1 cellular context compared by ENCODE assay signal in the genomic region with DNA sequence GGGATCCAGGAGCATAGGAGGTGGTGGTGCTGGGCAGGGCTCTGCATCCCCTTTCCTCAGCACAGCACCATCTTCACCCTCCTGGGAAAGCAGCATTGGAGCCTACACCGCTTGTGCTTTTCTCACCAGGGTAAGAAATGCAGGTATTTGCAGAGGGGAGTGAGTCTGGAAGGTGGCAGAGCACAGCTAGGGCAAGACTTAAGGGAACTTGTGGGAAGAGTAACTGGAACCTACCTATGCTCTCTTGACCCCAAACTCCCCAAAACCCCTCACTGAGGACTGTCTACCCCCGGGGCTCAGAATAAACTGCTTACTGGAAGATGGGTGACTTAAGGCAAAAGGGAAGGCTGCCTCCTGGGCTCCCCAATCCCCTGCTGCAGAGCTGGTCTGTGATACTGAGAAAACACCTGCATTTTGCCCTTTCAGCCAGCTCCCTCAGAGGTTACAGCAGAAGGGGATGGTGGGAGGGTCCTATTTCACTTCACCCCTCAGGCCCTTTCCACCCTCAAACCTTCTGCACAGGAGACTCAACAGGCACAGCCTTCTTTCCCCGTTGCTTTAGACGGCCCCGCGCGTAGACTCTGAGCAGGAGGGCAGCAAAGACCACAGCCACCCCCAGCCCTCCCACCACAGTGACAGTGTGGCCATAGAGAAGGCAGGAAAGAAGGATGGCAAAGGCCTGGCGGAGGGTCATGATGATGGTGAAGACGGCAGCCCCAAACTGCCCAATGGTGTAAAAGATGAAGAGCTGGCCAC.
TF ChIP-seq lines count a peak whose summit lies in the region.

No MANE protein-coding gene starts in this region.

TF ChIP-seq in GM23338, 12 proteins besides CTCF, POLR2A, EP300 and RAD21:
- TF ChIP-seq POLR2AphosphoS5 (IDR thresholded peaks at IDR 0.05; ENCODE audit: low read depth) (peak; percentile 51), ZNF114 (CRISPR knock-in tag; IDR thresholded peaks at IDR 0.05) (no peak), EZH2 (IDR thresholded peaks at IDR 0.05; ENCODE audit: low read depth, unreplicated experiment) (no peak)
- TF ChIP-seq, protein P1, sequence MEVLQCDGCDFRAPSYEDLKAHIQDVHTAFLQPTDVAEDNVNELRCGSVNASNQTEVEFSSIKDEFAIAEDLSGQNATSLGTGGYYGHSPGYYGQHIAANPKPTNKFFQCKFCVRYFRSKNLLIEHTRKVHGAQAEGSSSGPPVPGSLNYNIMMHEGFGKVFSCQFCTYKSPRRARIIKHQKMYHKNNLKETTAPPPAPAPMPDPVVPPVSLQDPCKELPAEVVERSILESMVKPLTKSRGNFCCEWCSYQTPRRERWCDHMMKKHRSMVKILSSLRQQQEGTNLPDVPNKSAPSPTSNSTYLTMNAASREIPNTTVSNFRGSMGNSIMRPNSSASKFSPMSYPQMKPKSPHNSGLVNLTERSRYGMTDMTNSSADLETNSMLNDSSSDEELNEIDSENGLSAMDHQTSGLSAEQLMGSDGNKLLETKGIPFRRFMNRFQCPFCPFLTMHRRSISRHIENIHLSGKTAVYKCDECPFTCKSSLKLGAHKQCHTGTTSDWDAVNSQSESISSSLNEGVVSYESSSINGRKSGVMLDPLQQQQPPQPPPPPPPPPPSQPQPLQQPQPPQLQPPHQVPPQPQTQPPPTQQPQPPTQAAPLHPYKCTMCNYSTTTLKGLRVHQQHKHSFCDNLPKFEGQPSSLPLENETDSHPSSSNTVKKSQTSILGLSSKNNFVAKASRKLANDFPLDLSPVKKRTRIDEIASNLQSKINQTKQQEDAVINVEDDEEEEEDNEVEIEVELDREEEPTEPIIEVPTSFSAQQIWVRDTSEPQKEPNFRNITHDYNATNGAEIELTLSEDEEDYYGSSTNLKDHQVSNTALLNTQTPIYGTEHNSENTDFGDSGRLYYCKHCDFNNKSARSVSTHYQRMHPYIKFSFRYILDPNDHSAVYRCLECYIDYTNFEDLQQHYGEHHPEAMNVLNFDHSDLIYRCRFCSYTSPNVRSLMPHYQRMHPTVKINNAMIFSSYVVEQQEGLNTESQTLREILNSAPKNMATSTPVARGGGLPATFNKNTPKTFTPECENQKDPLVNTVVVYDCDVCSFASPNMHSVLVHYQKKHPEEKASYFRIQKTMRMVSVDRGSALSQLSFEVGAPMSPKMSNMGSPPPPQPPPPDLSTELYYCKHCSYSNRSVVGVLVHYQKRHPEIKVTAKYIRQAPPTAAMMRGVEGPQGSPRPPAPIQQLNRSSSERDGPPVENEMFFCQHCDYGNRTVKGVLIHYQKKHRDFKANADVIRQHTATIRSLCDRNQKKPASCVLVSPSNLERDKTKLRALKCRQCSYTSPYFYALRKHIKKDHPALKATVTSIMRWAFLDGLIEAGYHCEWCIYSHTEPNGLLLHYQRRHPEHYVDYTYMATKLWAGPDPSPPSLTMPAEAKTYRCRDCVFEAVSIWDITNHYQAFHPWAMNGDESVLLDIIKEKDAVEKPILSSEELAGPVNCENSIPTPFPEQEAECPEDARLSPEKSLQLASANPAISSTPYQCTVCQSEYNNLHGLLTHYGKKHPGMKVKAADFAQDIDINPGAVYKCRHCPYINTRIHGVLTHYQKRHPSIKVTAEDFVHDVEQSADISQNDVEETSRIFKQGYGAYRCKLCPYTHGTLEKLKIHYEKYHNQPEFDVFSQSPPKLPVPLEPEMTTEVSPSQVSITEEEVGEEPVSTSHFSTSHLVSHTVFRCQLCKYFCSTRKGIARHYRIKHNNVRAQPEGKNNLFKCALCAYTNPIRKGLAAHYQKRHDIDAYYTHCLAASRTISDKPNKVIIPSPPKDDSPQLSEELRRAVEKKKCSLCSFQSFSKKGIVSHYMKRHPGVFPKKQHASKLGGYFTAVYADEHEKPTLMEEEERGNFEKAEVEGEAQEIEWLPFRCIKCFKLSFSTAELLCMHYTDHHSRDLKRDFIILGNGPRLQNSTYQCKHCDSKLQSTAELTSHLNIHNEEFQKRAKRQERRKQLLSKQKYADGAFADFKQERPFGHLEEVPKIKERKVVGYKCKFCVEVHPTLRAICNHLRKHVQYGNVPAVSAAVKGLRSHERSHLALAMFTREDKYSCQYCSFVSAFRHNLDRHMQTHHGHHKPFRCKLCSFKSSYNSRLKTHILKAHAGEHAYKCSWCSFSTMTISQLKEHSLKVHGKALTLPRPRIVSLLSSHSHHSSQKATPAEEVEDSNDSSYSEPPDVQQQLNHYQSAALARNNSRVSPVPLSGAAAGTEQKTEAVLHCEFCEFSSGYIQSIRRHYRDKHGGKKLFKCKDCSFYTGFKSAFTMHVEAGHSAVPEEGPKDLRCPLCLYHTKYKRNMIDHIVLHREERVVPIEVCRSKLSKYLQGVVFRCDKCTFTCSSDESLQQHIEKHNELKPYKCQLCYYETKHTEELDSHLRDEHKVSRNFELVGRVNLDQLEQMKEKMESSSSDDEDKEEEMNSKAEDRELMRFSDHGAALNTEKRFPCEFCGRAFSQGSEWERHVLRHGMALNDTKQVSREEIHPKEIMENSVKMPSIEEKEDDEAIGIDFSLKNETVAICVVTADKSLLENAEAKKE (CRISPR knock-in tag; IDR thresholded peaks at IDR 0.05), result no peak
TF ChIP-seq in GM23338: peak in this region for 1.
